Comparison of ENCODE assay signal across 11 cellular contexts in genomic region chr17:75975757-75976174, GRCh38. TPM values are rescaled to one million over a fixed set of nuclear protein-coding genes. Genes with fewer than 3 reads are reported as not detected.
A peak's percentile ranks its signal among the peaks of the same experiment; 100 is the strongest.
DNase-seq lines count a peak whose midpoint lies in the region; ATAC-seq, FAIRE-seq and TF ChIP-seq lines count a peak whose summit lies in the region.
"Had no signal": no experiment of that assay in that cellular context is flagged by ENCODE, and none has a peak within 500 bp of the region (broad histone marks: within the 10 kb centered on the region; RNA-seq: fewer than 3 reads in every experiment).

No MANE protein-coding gene starts in this region.

- DNase-seq in HFFc6 (no peak), choroid plexus epithelial cell (ENCODE audit: low read depth) (no peak), pancreas (no peak)
- no peak for DNase-seq in stimulated activated naive B cell treated with anti-CD40 and anti-IgM and Interleukin-4, amounts not matched to agents 10 μg/mL and 1 μg/mL and 100 μg/mL, for 72 hours
- DNase-seq: activated effector memory CD4-positive, alpha-beta T cell treated with anti-CD3 and anti-CD28 coated beads, Interleukin-2, amount 50 U/mL, for 16 hours; NCI-H774 had no signal

- peaks cover 4% of the 10 kb centered on the region for H3K27me3 Mint-ChIP-seq in HFFc6 (ENCODE audit: insufficient read depth)
- no peaks in the 10 kb centered on the region for H3K27me3 Mint-ChIP-seq in stimulated activated naive B cell treated with anti-CD40 and anti-IgM and Interleukin-4, amounts not matched to agents 10 μg/mL and 1 μg/mL and 100 μg/mL, for 72 hours

- H3K9me3 Mint-ChIP-seq in HFFc6: no peaks in the 10 kb centered on the region
- no peaks in the 10 kb centered on the region for H3K9me3 Mint-ChIP-seq in stimulated activated naive B cell treated with anti-CD40 and anti-IgM and Interleukin-4, amounts not matched to agents 10 μg/mL and 1 μg/mL and 100 μg/mL, for 72 hours
- H3K9me3 Mint-ChIP-seq: T-helper 1 cell treated with Interleukin-12 subunit alpha and Interleukin-12 subunit beta and Interleukin-4 antibody, amounts not matched to agents 30 μg/mL and 1 μg/mL, for 36 hours had no signal

- H3K36me3 Mint-ChIP-seq in HFFc6 (ENCODE audit: low read depth): peaks cover 29% of the 10 kb centered on the region
- H3K36me3 Mint-ChIP-seq in stimulated activated naive B cell treated with anti-CD40 and anti-IgM and Interleukin-4, amounts not matched to agents 10 μg/mL and 1 μg/mL and 100 μg/mL, for 72 hours: peaks cover 11 to 26% of the 10 kb centered on the region in 2 donors

- peak overlapping the region; percentile 0 for H3K4me3 ChIP-seq in choroid plexus epithelial cell (ENCODE audit: low read depth, low read length)
- peak overlapping the region in 2 of 4 donors; percentile 16 to 63 for H3K4me3 ChIP-seq in pancreas
- H3K4me3 ChIP-seq: lung had no signal

- H3K9me3 ChIP-seq in pancreas: no peaks in the 10 kb centered on the region

- 16 to 24% methylated on average over 5 of the region's 5 CpGs for WGBS in pancreas, 2 donors

- H3K4me1 ChIP-seq in pancreas: peaks cover 23 to 46% (median 41%) of the 10 kb centered on the region in 3 donors

- no peak for TF ChIP-seq CTCF in HFFc6 (IDR thresholded peaks at IDR 0.05)
- TF ChIP-seq CTCF in choroid plexus epithelial cell (conservative IDR thresholded peaks at IDR 0.05; ENCODE audit: low read depth, low read length): no peak
- no peak for TF ChIP-seq CTCF in pancreas (IDR thresholded peaks at IDR 0.05)

- peak overlapping the region; percentile 1; the same call in 1 of the 2 replicates for H3K27ac Mint-ChIP-seq in HFFc6
- H3K27ac Mint-ChIP-seq in stimulated activated naive B cell treated with anti-CD40 and anti-IgM and Interleukin-4, amounts not matched to agents 10 μg/mL and 1 μg/mL and 100 μg/mL, for 72 hours: no peak overlapping the region

- H3K27me3 ChIP-seq in pancreas: no peaks in the 10 kb centered on the region

- no peaks in the 10 kb centered on the region for H3K36me3 ChIP-seq in pancreas

- no peak for ATAC-seq in pancreas
- ATAC-seq in stimulated activated naive B cell treated with anti-CD40 and anti-IgM and Interleukin-4, amounts not matched to agents 10 μg/mL and 1 μg/mL and 100 μg/mL, for 72 hours (replicated peaks): no peak
- no peak for ATAC-seq in HG02623 (IDR thresholded peaks at IDR 0.05; ENCODE audit: unreplicated experiment)
- no peak for ATAC-seq in HG03378 (IDR thresholded peaks at IDR 0.05; ENCODE audit: unreplicated experiment)

- FAIRE-seq in pancreas (lab: Jason Lieb, UNC): peak; percentile 29
- FAIRE-seq: GM12892 had no signal

- intact Hi-C loops in pancreas (cut with DNase I): no loop called here

- peak overlapping the region; percentile 61 for H3K4me3 Mint-ChIP-seq in HFFc6
- H3K4me3 Mint-ChIP-seq in stimulated activated naive B cell treated with anti-CD40 and anti-IgM and Interleukin-4, amounts not matched to agents 10 μg/mL and 1 μg/mL and 100 μg/mL, for 72 hours: no peak overlapping the region
- H3K4me3 Mint-ChIP-seq: T-helper 1 cell treated with Interleukin-12 subunit alpha and Interleukin-12 subunit beta and Interleukin-4 antibody, amounts not matched to agents 30 μg/mL and 1 μg/mL, for 36 hours had no signal

- peak overlapping the region in 2 of 4 donors; percentile 68 to 77 for H3K27ac ChIP-seq in pancreas

- peaks cover 32% of the 10 kb centered on the region for H3K4me1 Mint-ChIP-seq in HFFc6 (ENCODE audit: low read depth)
- H3K4me1 Mint-ChIP-seq in stimulated activated naive B cell treated with anti-CD40 and anti-IgM and Interleukin-4, amounts not matched to agents 10 μg/mL and 1 μg/mL and 100 μg/mL, for 72 hours: peaks cover 8 to 38% of the 10 kb centered on the region in 2 donors

RNA-seq across cellular contexts. Expression of gene ACOX1, which starts 3.2 kb away (rescaled TPM):
- total RNA-seq in HFFc6 (2021; fragmentation: NEBNext Ultra II Directional; extraction: Animal tissue kit (Norgen Biotek cat#: 25700)): 10 to 100 TPM; 40.4 to 47.2 (median 44.5) TPM
- 10 to 100 TPM; 50.4 to 74.2 (median 59.4) TPM for total RNA-seq in pancreas
- 10 to 100 TPM; 16.3 to 25.4 TPM for polyA plus RNA-seq in pancreas

RNA-seq across cellular contexts. Expression of gene TEN1, which starts 3.3 kb away (rescaled TPM):
- 10 to 100 TPM; 13.3 to 15.4 (median 13.8) TPM for total RNA-seq in HFFc6 (2021; fragmentation: NEBNext Ultra II Directional; extraction: Animal tissue kit (Norgen Biotek cat#: 25700))
- 10 to 100 TPM in 5 of 6 donors, 1 to 10 TPM in 1; 6.9 to 12.9 (median 12.3) TPM for total RNA-seq in pancreas
- polyA plus RNA-seq in pancreas: 10 to 100 TPM; 19.7 to 35.0 TPM

RNA-seq across cellular contexts. Expression of gene CDK3, which starts 24.9 kb away (rescaled TPM):
- 1 to 10 TPM; 1.9 to 2.9 (median 2.1) TPM for total RNA-seq in HFFc6 (2021; fragmentation: NEBNext Ultra II Directional; extraction: Animal tissue kit (Norgen Biotek cat#: 25700))
- 1 to 10 TPM; 1.9 to 6.3 (median 3.0) TPM for total RNA-seq in pancreas
- polyA plus RNA-seq in pancreas: 10 to 100 TPM; 32.2 to 34.7 TPM

RNA-seq across cellular contexts. Expression of gene FBF1, which starts 34.9 kb away (rescaled TPM):
- total RNA-seq in HFFc6 (2021; fragmentation: NEBNext Ultra II Directional; extraction: Animal tissue kit (Norgen Biotek cat#: 25700)): 10 to 100 TPM in 1 of 6 experiments, 1 to 10 TPM in 5; 5.6 to 10.1 (median 6.3) TPM
- 10 to 100 TPM in 1 of 6 donors, 1 to 10 TPM in 5; 2.4 to 10.1 (median 3.9) TPM for total RNA-seq in pancreas
- polyA plus RNA-seq in pancreas: 10 to 100 TPM in 1 of 2 donors, 1 to 10 TPM in 1; 7.7 to 24.8 TPM

RNA-seq across cellular contexts. Expression of gene EVPL, which starts 51.3 kb away (rescaled TPM):
- total RNA-seq in HFFc6 (2021; fragmentation: NEBNext Ultra II Directional; extraction: Animal tissue kit (Norgen Biotek cat#: 25700)): not detected
- total RNA-seq in pancreas: 1 to 10 TPM; 1.3 to 3.5 (median 2.9) TPM
- polyA plus RNA-seq in pancreas: 10 to 100 TPM in 1 of 2 donors, 1 to 10 TPM in 1; 6.5 to 14.6 TPM
